Comparison of ENCODE assay signal across 7 cellular contexts in the genomic region with DNA sequence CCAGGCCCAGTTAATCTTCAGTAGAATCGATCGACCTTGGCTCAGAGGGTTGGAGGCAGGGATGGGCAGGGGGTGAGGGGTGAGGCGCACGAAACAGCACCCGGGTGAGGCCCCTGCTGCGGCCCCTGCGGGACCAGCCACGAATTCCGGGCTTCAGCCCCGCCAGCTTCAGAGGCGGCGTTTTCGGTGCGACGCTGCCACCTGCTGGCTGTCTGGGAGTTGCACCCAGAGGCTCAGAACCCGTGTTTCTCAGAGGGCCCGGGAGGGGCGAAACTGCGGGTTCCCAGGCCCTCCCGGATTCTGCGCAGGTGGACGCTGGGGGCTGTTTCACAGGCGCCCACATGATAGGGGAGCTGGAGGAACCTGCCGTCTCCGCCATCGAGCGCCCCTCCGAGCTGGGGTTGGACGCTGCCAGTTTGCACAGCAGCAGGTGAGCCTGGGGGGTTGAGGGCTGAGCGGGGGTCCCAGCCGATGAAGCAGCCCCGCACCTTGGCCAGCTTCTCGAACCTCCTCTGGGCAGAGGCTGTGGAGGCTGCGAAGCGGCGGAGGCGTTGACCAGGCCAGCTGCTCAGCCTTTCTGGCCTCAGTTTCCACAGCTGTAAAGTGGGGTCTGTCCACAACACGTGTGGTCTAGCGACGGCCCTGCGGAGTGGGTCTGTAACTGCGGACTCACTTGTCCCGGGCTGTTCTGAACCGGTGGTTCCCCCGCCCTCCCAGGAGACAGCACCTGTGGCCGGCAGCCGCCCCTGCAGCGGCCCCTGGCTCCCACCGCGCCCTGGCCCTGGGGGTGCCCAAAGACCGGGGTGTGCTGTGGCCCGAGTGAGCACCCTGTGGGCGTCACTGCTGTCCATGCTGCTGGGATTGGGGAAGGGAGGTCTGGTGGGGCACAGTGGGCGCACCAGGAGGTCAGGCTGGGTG. TPM values are rescaled to one million over a fixed set of nuclear protein-coding genes. Genes with fewer than 3 reads are reported as not detected.
A peak's percentile ranks its signal among the peaks of the same experiment; 100 is the strongest.
DNase-seq lines count a peak whose midpoint lies in the region; ATAC-seq, FAIRE-seq and TF ChIP-seq lines count a peak whose summit lies in the region.

No MANE protein-coding gene starts in this region.

- peak; percentile 88 for TF ChIP-seq CTCF in HFF-Myc (IDR thresholded peaks at IDR 0.05; ENCODE audit: low read depth, low read length, missing control alignments)

- no peak overlapping the region for H3K9ac ChIP-seq in adipocyte (ENCODE audit: low read length)

- intact Hi-C loops in right cardiac atrium (cut with DNase I), result loop anchor here in 3 of 4 donors (2.0 to 5.0 kb wide), 4 partner anchors 37 to 137 kb away; no protein-coding TSS in a partner anchor

- 7% methylated on average over 54 of the region's 54 CpGs for WGBS in right cardiac atrium
- WGBS in small intestine, 3 donors, result 7 to 10% (median 8%) methylated on average over 51 to 54 of the region's 54 CpGs

- H3K4me1 ChIP-seq in adipocyte (ENCODE audit: control insufficient read depth, insufficient read depth, low read length) (no peaks in the 10 kb centered on the region), right cardiac atrium (ENCODE audit: control insufficient read depth, insufficient read depth, low read length) (no peaks in the 10 kb centered on the region), small intestine (ENCODE audit: control insufficient read depth in 2 of 2, insufficient read depth in 1 of 2, low read depth in 1 of 2, low read length in 1 of 2) (no peaks in the 10 kb centered on the region)

- peak; percentile 62 for TF ChIP-seq POLR2A in GM12892 (IDR thresholded peaks at IDR 0.05; ENCODE audit: low read depth, low read length)

- peak; percentile 96 for DNase-seq in GM12892 (ENCODE audit: insufficient read length)
- DNase-seq in HFF-Myc (ENCODE audit: extremely low read depth, low read depth), result no peak
- DNase-seq in MV-4-11 (lab: John Stamatoyannopoulos, UW), result peak; percentile 33
- peak; percentile 61 to 78 (median 73) for DNase-seq in T-helper 1 cell
- DNase-seq in adipocyte (ENCODE audit: low read depth), result peak; percentile 89
- DNase-seq in right cardiac atrium, result peak; percentile 74 to 91 (median 89)
- peak; percentile 60 for DNase-seq in small intestine

- ATAC-seq in right cardiac atrium, result peak; percentile 78 to 86

- H3K9me3 ChIP-seq in adipocyte (ENCODE audit: control insufficient read depth, low read length) (peaks cover 19% of the 10 kb centered on the region), right cardiac atrium (ENCODE audit: control insufficient read depth, low read length) (peaks cover 5% of the 10 kb centered on the region), small intestine (ENCODE audit: control insufficient read depth, low read depth) (no peaks in the 10 kb centered on the region)

- H3K4me3 ChIP-seq in HFF-Myc (replicated peaks; ENCODE audit: low read depth, low read length), result no peak overlapping the region
- no peak overlapping the region for H3K4me3 ChIP-seq in adipocyte (ENCODE audit: low read length)
- H3K4me3 ChIP-seq in right cardiac atrium (ENCODE audit: low read length), result no peak overlapping the region
- H3K4me3 ChIP-seq in small intestine (ENCODE audit: low read depth in 1 of 2, low read length in 2 of 2), result peak overlapping the region in 1 of 2 donors; percentile 3

- H3K27ac ChIP-seq in right cardiac atrium (ENCODE audit: low read length) (no peak overlapping the region), small intestine (ENCODE audit: low read depth in 1 of 2, low read length in 1 of 2) (peak overlapping the region in 1 of 2 donors; percentile 6)

- FAIRE-seq in GM12892 (lab: Jason Lieb, UNC) (peak; percentile 71), small intestine (lab: Jason Lieb, UNC) (no peak)

- H3K27me3 ChIP-seq in adipocyte (replicated peaks; ENCODE audit: control insufficient read depth, insufficient read depth, low read length), result peaks cover 65% of the 10 kb centered on the region
- H3K27me3 ChIP-seq in right cardiac atrium (ENCODE audit: control insufficient read depth, insufficient read depth), result no peaks in the 10 kb centered on the region
- H3K27me3 ChIP-seq in small intestine (ENCODE audit: control insufficient read depth in 2 of 2, insufficient read depth in 2 of 2, low read length in 2 of 2), result peaks cover 36 to 45% of the 10 kb centered on the region in 2 donors

- H3K36me3 ChIP-seq in adipocyte (ENCODE audit: control insufficient read depth, insufficient read depth, low read length, severe bottlenecking) (no peaks in the 10 kb centered on the region), small intestine (ENCODE audit: control insufficient read depth in 2 of 2, insufficient read depth in 2 of 2, low read length in 2 of 2) (no peaks in the 10 kb centered on the region)

RNA-seq across cellular contexts. Expression of gene BHLHE23, which starts 2.5 kb away (rescaled TPM):
- polyA plus RNA-seq in GM12892 (2012; ENCODE audit: missing spikeins), result not detected
- total RNA-seq in right cardiac atrium, result not detected
- polyA plus RNA-seq in right cardiac atrium, result not detected
- polyA plus RNA-seq in small intestine, result not detected

RNA-seq across cellular contexts. Expression of gene SLC17A9, which starts 56.8 kb away (rescaled TPM):
- 45.0 TPM for polyA plus RNA-seq in GM12892 (2012; ENCODE audit: missing spikeins)
- total RNA-seq in right cardiac atrium, result 1 to 10 TPM; 1.5 to 4.8 (median 2.2) TPM
- 3.1 TPM for polyA plus RNA-seq in right cardiac atrium
- 1 to 10 TPM in 2 of 3 donors, under 1 TPM in 1; 0.22 to 2.0 (median 1.6) TPM for polyA plus RNA-seq in small intestine
